Comparison of ENCODE assay signal across 8 cellular contexts in genomic region chr3:192892981-192893827, GRCh38. TPM values are rescaled to one million over a fixed set of nuclear protein-coding genes. Genes with fewer than 3 reads are reported as not detected.
A peak's percentile ranks its signal among the peaks of the same experiment; 100 is the strongest.
DNase-seq lines count a peak whose midpoint lies in the region; ATAC-seq and TF ChIP-seq lines count a peak whose summit lies in the region.

No MANE protein-coding gene starts in this region.

- H4K20me1 ChIP-seq in Karpas-422 (ENCODE audit: insufficient read depth, low read depth, low read length): no peaks in the 10 kb centered on the region
- H4K20me1 ChIP-seq in fibroblast of lung (ENCODE audit: control insufficient read depth, extremely low read depth, insufficient read depth, low read length): no peaks in the 10 kb centered on the region

- no peak overlapping the region for H3K4me2 ChIP-seq in Karpas-422 (ENCODE audit: low read depth, low read length, poor library complexity, severe bottlenecking)
- H3K4me2 ChIP-seq in fibroblast of lung (ENCODE audit: extremely low read depth, insufficient read depth, low read length): peak overlapping the region; percentile 70

- H3K27ac ChIP-seq in Karpas-422 (ENCODE audit: low read length) (no peak overlapping the region), fibroblast of lung (ENCODE audit: insufficient read depth, low read length) (peak overlapping the region; percentile 75), psoas muscle (no peak overlapping the region), WERI-Rb-1 (no peak overlapping the region)

- ATAC-seq in GM18498 (IDR thresholded peaks at IDR 0.05; ENCODE audit: unreplicated experiment) (peak; percentile 95), psoas muscle (peak; percentile 79 to 87 (median 84))

- peaks cover 52% of the 10 kb centered on the region for H3K4me1 ChIP-seq in HAP-1
- H3K4me1 ChIP-seq in Karpas-422 (ENCODE audit: low read length): no peaks in the 10 kb centered on the region
- peaks cover 15% of the 10 kb centered on the region for H3K4me1 ChIP-seq in fibroblast of lung (ENCODE audit: control insufficient read depth, extremely low read depth, insufficient read depth, low read length)
- no peaks in the 10 kb centered on the region for H3K4me1 ChIP-seq in psoas muscle

- H3K4me3 ChIP-seq in HAP-1 (no peak overlapping the region), Karpas-422 (ENCODE audit: low read length) (no peak overlapping the region), fibroblast of lung (replicated peaks in 1 of 4; ENCODE audit: control extremely low read depth in 1 of 4, insufficient read depth in 1 of 4, low read depth in 3 of 4, low read length in 4 of 4) (peak overlapping the region in 2 of 4 experiments; percentile 18 to 40), psoas muscle (no peak overlapping the region), WERI-Rb-1 (ENCODE audit: low read depth, low read length) (no peak overlapping the region)

- intact Hi-C loops in psoas muscle (cut with DNase I): no loop called here

- H2AFZ ChIP-seq in Karpas-422 (ENCODE audit: low read length): no peak overlapping the region
- no peak overlapping the region for H2AFZ ChIP-seq in fibroblast of lung (ENCODE audit: low read length)

- no peaks in the 10 kb centered on the region for H3K36me3 ChIP-seq in HAP-1 (replicated peaks)
- no peaks in the 10 kb centered on the region for H3K36me3 ChIP-seq in Karpas-422 (ENCODE audit: insufficient read depth, low read length)
- no peaks in the 10 kb centered on the region for H3K36me3 ChIP-seq in fibroblast of lung (ENCODE audit: control insufficient read depth, insufficient read depth, low read length)
- H3K36me3 ChIP-seq in psoas muscle (ENCODE audit: insufficient read depth in 1 of 2, low read depth in 1 of 2): no peaks in the 10 kb centered on the region
- no peaks in the 10 kb centered on the region for H3K36me3 ChIP-seq in WERI-Rb-1

- H3K9me3 ChIP-seq in HAP-1 (no peaks in the 10 kb centered on the region), Karpas-422 (ENCODE audit: low read length) (no peaks in the 10 kb centered on the region), fibroblast of lung (ENCODE audit: control insufficient read depth, insufficient read depth, low read depth, low read length) (no peaks in the 10 kb centered on the region), psoas muscle (no peaks in the 10 kb centered on the region), WERI-Rb-1 (ENCODE audit: severe bottlenecking) (no peaks in the 10 kb centered on the region)

- H3K79me2 ChIP-seq in Karpas-422 (ENCODE audit: low read length) (no peaks in the 10 kb centered on the region), fibroblast of lung (ENCODE audit: control insufficient read depth, insufficient read depth, low read length) (peaks cover 49% of the 10 kb centered on the region)

- TF ChIP-seq CTCF in fibroblast of lung (conservative IDR thresholded peaks at IDR 0.05 in 1 of 2, IDR thresholded peaks at IDR 0.05 in 1 of 2; ENCODE audit: low read depth in 1 of 2, low read length in 2 of 2): no peak
- TF ChIP-seq CTCF in psoas muscle (IDR thresholded peaks at IDR 0.05): no peak
- TF ChIP-seq CTCF in WERI-Rb-1 (IDR thresholded peaks at IDR 0.05; ENCODE audit: low read depth, low read length): no peak

- H3K27me3 ChIP-seq in HAP-1 (ENCODE audit: low read depth) (no peaks in the 10 kb centered on the region), Karpas-422 (ENCODE audit: low read length) (no peaks in the 10 kb centered on the region), fibroblast of lung (ENCODE audit: control insufficient read depth, insufficient read depth, low read length) (no peaks in the 10 kb centered on the region), psoas muscle (ENCODE audit: insufficient read depth in 3 of 3, low read length in 2 of 3) (no peaks in the 10 kb centered on the region), WERI-Rb-1 (ENCODE audit: insufficient read depth, low read depth, severe bottlenecking) (no peaks in the 10 kb centered on the region)

- 50 to 60% (median 54%) methylated on average over 17 of the region's 17 CpGs for whole genome bisulfite sequencing in psoas muscle, 3 donors

- H3K9ac ChIP-seq in Karpas-422 (ENCODE audit: low read length): no peak overlapping the region
- peak overlapping the region; percentile 58 for H3K9ac ChIP-seq in fibroblast of lung (ENCODE audit: insufficient read depth, low read length)

- no peaks in the 10 kb centered on the region for H3K9me2 ChIP-seq in Karpas-422 (replicated peaks; ENCODE audit: insufficient read depth, low read length)

- in situ Hi-C loops in HAP-1 (cut with MboI; ENCODE audit: low sequenced_read_pairs): no loop called here

- peak; percentile 79 to 82 for DNase-seq in HAP-1 (ENCODE audit: low spot score in 2 of 2)
- peak; percentile 46 for DNase-seq in Karpas-422
- peak; percentile 41 to 54 for DNase-seq in activated CD4-positive, alpha-beta T cell treated with anti-CD3 and anti-CD28 coated beads, Interleukin-2, amount 50 U/mL, for 4 hours
- DNase-seq in fibroblast of lung (ENCODE audit: low read depth in 2 of 2): peak; percentile 92 to 98
- peak; percentile 37 to 53 for DNase-seq in psoas muscle
- no peak for DNase-seq in WERI-Rb-1
- DNase-seq in NCI-H1105 (lab: John Stamatoyannopoulos, UW): no peak

RNA-seq across cellular contexts. Expression of gene MB21D2, which starts 24.5 kb away (rescaled TPM):
- total RNA-seq in Karpas-422 (2014; rRNA removed; shearing (Covaris generic); ENCODE audit: low replicate concordance): not detected in 2 replicates
- total RNA-seq in fibroblast of lung: 3.5 and 3.6 TPM in 2 replicates
- polyA plus RNA-seq in fibroblast of lung: 11.2 and 11.4 TPM in 2 replicates
- polyA plus RNA-seq in fibroblast of lung (2012): 7.5 and 8.7 TPM in 2 replicates
- polyA minus RNA-seq in fibroblast of lung (ENCODE audit: low replicate concordance): 23.7 and 26.6 TPM in 2 replicates
- 1 to 10 TPM; 1.3 to 2.6 (median 2.2) TPM for total RNA-seq in psoas muscle
- polyA plus RNA-seq in psoas muscle: 1 to 10 TPM in 1 of 3 donors, under 1 TPM in 2; 0.61 to 1.2 (median 0.76) TPM

Comparison
In these comparisons a context has a peak if more than half of its experiments do, and no peak if none do; other contexts are left out.
1. DNase-seq: peak in HAP-1 (2 of 2), Karpas-422 (single experiment), activated CD4-positive, alpha-beta T cell treated with anti-CD3 and anti-CD28 coated beads, Interleukin-2, amount 50 U/mL, for 4 hours (2 of 2), fibroblast of lung (2 of 2) and psoas muscle (2 of 2); none in WERI-Rb-1 (single experiment) and NCI-H1105 (single experiment).